In genomic region chr11:76445122-76446084, GRCh38 we compare ENCODE assay signal across 1 cellular context.
A peak's percentile ranks its signal among the peaks of the same experiment; 100 is the strongest.
TF ChIP-seq lines count a peak whose summit lies in the region.

No MANE protein-coding gene starts in this region.

TF ChIP-seq in HepG2, 621 proteins besides CTCF, POLR2A, EP300 and RAD21 (continued from another document and continues in another):
- TF ChIP-seq ELF3 (CRISPR knock-in tag; IDR thresholded peaks at IDR 0.05): no peak
- TF ChIP-seq LRRFIP1 (CRISPR knock-in tag; conservative IDR thresholded peaks at IDR 0.05): no peak
- no peak for TF ChIP-seq ZFP62 (CRISPR knock-in tag; IDR thresholded peaks at IDR 0.05)
- no peak for TF ChIP-seq U2AF1 (optimal IDR thresholded peaks at IDR 0.05; ENCODE audit: low read depth, low read length)
- no peak for TF ChIP-seq NFE2L1 (CRISPR knock-in tag; IDR thresholded peaks at IDR 0.05; ENCODE audit: borderline replicate concordance)
- TF ChIP-seq ZNF12 (CRISPR knock-in tag; IDR thresholded peaks at IDR 0.05): no peak
- no peak for TF ChIP-seq CEBPZ (IDR thresholded peaks at IDR 0.05; ENCODE audit: low read length)
- TF ChIP-seq ELK4 (CRISPR knock-in tag; IDR thresholded peaks at IDR 0.05; ENCODE audit: borderline replicate concordance): no peak
- no peak for TF ChIP-seq ZNF703 (CRISPR knock-in tag; IDR thresholded peaks at IDR 0.05; ENCODE audit: borderline replicate concordance)
- no peak for TF ChIP-seq RNF219 (CRISPR knock-in tag; IDR thresholded peaks at IDR 0.05)
- no peak for TF ChIP-seq MIER2 (CRISPR knock-in tag; IDR thresholded peaks at IDR 0.05)
- TF ChIP-seq ZNF558 (CRISPR knock-in tag; IDR thresholded peaks at IDR 0.05; ENCODE audit: borderline replicate concordance): peak; percentile 63; the same call in 1 of the 2 replicates
- TF ChIP-seq RARG (CRISPR knock-in tag; IDR thresholded peaks at IDR 0.05; ENCODE audit: low read depth): no peak
- TF ChIP-seq ZNF615 (CRISPR knock-in tag; IDR thresholded peaks at IDR 0.05; ENCODE audit: borderline replicate concordance): 0 out of 2 replicates have a peak, but pooled peaks have one; percentile 84
- no peak for TF ChIP-seq FOXA3 (CRISPR knock-in tag; IDR thresholded peaks at IDR 0.05)
- no peak for TF ChIP-seq GPN1 (CRISPR knock-in tag; IDR thresholded peaks at IDR 0.05; ENCODE audit: borderline replicate concordance)
- peak; percentile 19; the same call in 1 of the 2 replicates for TF ChIP-seq ARID5B (CRISPR knock-in tag; IDR thresholded peaks at IDR 0.05)
- TF ChIP-seq BRF2 (CRISPR knock-in tag; IDR thresholded peaks at IDR 0.05): no peak
- peak; percentile 84; the same call in 1 of the 2 replicates for TF ChIP-seq HBP1 (CRISPR knock-in tag; IDR thresholded peaks at IDR 0.05; ENCODE audit: low read depth)
- TF ChIP-seq HIVEP1 (CRISPR knock-in tag; IDR thresholded peaks at IDR 0.05): no peak
- no peak for TF ChIP-seq PREB (CRISPR knock-in tag; IDR thresholded peaks at IDR 0.05)
- 0 out of 2 replicates have a peak, but pooled peaks have one; percentile 3 for TF ChIP-seq ZSCAN29 (CRISPR knock-in tag; conservative IDR thresholded peaks at IDR 0.05)
- no peak for TF ChIP-seq ZBTB33 (CRISPR knock-in tag; IDR thresholded peaks at IDR 0.05)
- no peak for TF ChIP-seq ZNF512B (CRISPR knock-in tag; IDR thresholded peaks at IDR 0.05; ENCODE audit: borderline replicate concordance)
